1 cellular context compared by ENCODE assay signal in genomic region chr6:56729166-56729565, GRCh38.
A peak's percentile ranks its signal among the peaks of the same experiment; 100 is the strongest.
TF ChIP-seq lines count a peak whose summit lies in the region.

No MANE protein-coding gene starts in this region.

TF ChIP-seq in HepG2, 621 proteins besides CTCF, POLR2A, EP300 and RAD21 (continued from another document):
- peak; percentile 79; the same call in 1 of the 2 replicates for TF ChIP-seq ZBTB38 (CRISPR knock-in tag; IDR thresholded peaks at IDR 0.05)
- TF ChIP-seq ZNF687 (CRISPR knock-in tag; IDR thresholded peaks at IDR 0.05): peak; percentile 40
- TF ChIP-seq AKNA (CRISPR knock-in tag; IDR thresholded peaks at IDR 0.05; ENCODE audit: borderline replicate concordance): 0 out of 2 replicates have a peak, but pooled peaks have one; percentile 17
- TF ChIP-seq SALL2 (CRISPR knock-in tag; IDR thresholded peaks at IDR 0.05): 0 out of 2 replicates have a peak, but pooled peaks have one; percentile 21
- peak; percentile 9; the same call in 1 of the 2 replicates for TF ChIP-seq HDAC1 (CRISPR knock-in tag; IDR thresholded peaks at IDR 0.05)
- TF ChIP-seq SALL1 (CRISPR knock-in tag; IDR thresholded peaks at IDR 0.05): peak; percentile 44; the same call in 1 of the 2 replicates
- 0 out of 2 replicates have a peak, but pooled peaks have one; percentile 33 for TF ChIP-seq HNF1B (CRISPR knock-in tag; IDR thresholded peaks at IDR 0.05)
- peak; percentile 78; the same call in 1 of the 2 replicates for TF ChIP-seq ADNP (CRISPR knock-in tag; IDR thresholded peaks at IDR 0.05)
